29 cellular contexts compared by ENCODE assay signal in genomic region chr9:127105805-127106492, GRCh38. TPM values are rescaled to one million over a fixed set of nuclear protein-coding genes. Genes with fewer than 3 reads are reported as not detected.
DNase-seq lines count a peak whose midpoint lies in the region; ATAC-seq and TF ChIP-seq lines count a peak whose summit lies in the region.
"Had no signal": no experiment of that assay in that cellular context is flagged by ENCODE, and none has a peak within 500 bp of the region (broad histone marks: within the 10 kb centered on the region; RNA-seq: fewer than 3 reads in every experiment).

No MANE protein-coding gene starts in this region.

- H3K4me3 Mint-ChIP-seq in brain: no peak overlapping the region
- H3K4me3 Mint-ChIP-seq: activated B cell treated with CpG ODN at 0.5 μM for 24 hours; activated CD4-positive, alpha-beta T cell treated with anti-CD3 and anti-CD28 coated beads, Interleukin-2, amount 10 ng/mL, durations not matched to agents 7 days and 5 days; activated naive CD8-positive, alpha-beta T cell treated with anti-CD3 and anti-CD28 coated beads, Interleukin-2, amount 10 ng/mL, durations not matched to agents 7 days and 5 days; naive thymus-derived CD4-positive, alpha-beta T cell; T-cell had no signal

- intact Hi-C loops in cardiac septum (cut with DNase I): no loop called here
- intact Hi-C loops in right cardiac atrium (cut with DNase I): no loop called here

- H3K36me3 Mint-ChIP-seq in brain: peaks cover 52% of the 10 kb centered on the region
- H3K36me3 Mint-ChIP-seq: activated naive CD8-positive, alpha-beta T cell treated with anti-CD3 and anti-CD28 coated beads, Interleukin-2, amount 10 ng/mL, durations not matched to agents 7 days and 5 days had no signal

- H3K4me3 ChIP-seq in right cardiac atrium (ENCODE audit: low read length): no peak overlapping the region
- H3K4me3 ChIP-seq: HAP-1, MG63, SJSA1 had no signal

- no peak for ATAC-seq in right cardiac atrium
- no peak for ATAC-seq in HG03045 (IDR thresholded peaks at IDR 0.05; ENCODE audit: unreplicated experiment)
- ATAC-seq: naive thymus-derived CD4-positive, alpha-beta T cell; T-cell had no signal

- no peak for TF ChIP-seq CTCF in brain (conservative IDR thresholded peaks at IDR 0.05)

- no peaks in the 10 kb centered on the region for H3K27me3 ChIP-seq in right cardiac atrium (ENCODE audit: control insufficient read depth, insufficient read depth)
- H3K27me3 ChIP-seq in layer of hippocampus (ENCODE audit: control insufficient read depth, insufficient read depth, low read length): no peaks in the 10 kb centered on the region
- H3K27me3 ChIP-seq: MG63, SJSA1 had no signal

- H3K27me3 Mint-ChIP-seq in brain: no peaks in the 10 kb centered on the region
- H3K27me3 Mint-ChIP-seq: activated B cell treated with CpG ODN at 0.5 μM for 24 hours had no signal

- no peaks in the 10 kb centered on the region for H3K9me3 ChIP-seq in right cardiac atrium (ENCODE audit: control insufficient read depth, low read length)
- H3K9me3 ChIP-seq: HAP-1, MG63, SJSA1 had no signal

- peaks cover 17% of the 10 kb centered on the region for H3K4me1 ChIP-seq in right cardiac atrium (ENCODE audit: control insufficient read depth, insufficient read depth, low read length)
- H3K4me1 ChIP-seq: HAP-1, SJSA1 had no signal

- WGBS in right cardiac atrium: 84% methylated on average over 8 of the region's 8 CpGs

- H3K4me1 Mint-ChIP-seq in brain: peaks cover 36% of the 10 kb centered on the region
- H3K4me1 Mint-ChIP-seq: activated B cell treated with CpG ODN at 0.5 μM for 24 hours; activated CD4-positive, alpha-beta T cell treated with anti-CD3 and anti-CD28 coated beads, Interleukin-2, amount 10 ng/mL, durations not matched to agents 7 days and 5 days; activated naive CD8-positive, alpha-beta T cell treated with anti-CD3 and anti-CD28 coated beads, Interleukin-2, amount 10 ng/mL, durations not matched to agents 7 days and 5 days; T-cell had no signal

- H3K9me3 Mint-ChIP-seq in brain: no peaks in the 10 kb centered on the region
- H3K9me3 Mint-ChIP-seq: activated B cell treated with CpG ODN at 0.5 μM for 24 hours; activated CD4-positive, alpha-beta T cell treated with anti-CD3 and anti-CD28 coated beads, Interleukin-2, amount 10 ng/mL, durations not matched to agents 7 days and 5 days; activated naive CD8-positive, alpha-beta T cell treated with anti-CD3 and anti-CD28 coated beads, Interleukin-2, amount 10 ng/mL, durations not matched to agents 7 days and 5 days; naive thymus-derived CD4-positive, alpha-beta T cell; T-cell had no signal

- H3K27ac ChIP-seq in right cardiac atrium (ENCODE audit: low read length) (no peak overlapping the region), layer of hippocampus (ENCODE audit: low read depth, low read length) (peak overlapping the region; percentile 74)
- H3K27ac ChIP-seq: SJSA1 had no signal

- peak overlapping the region; percentile 33 to 93 (median 83) for H3K27ac Mint-ChIP-seq in brain
- H3K27ac Mint-ChIP-seq: activated B cell treated with CpG ODN at 0.5 μM for 24 hours; activated CD4-positive, alpha-beta T cell treated with anti-CD3 and anti-CD28 coated beads, Interleukin-2, amount 10 ng/mL, durations not matched to agents 7 days and 5 days; activated naive CD8-positive, alpha-beta T cell treated with anti-CD3 and anti-CD28 coated beads, Interleukin-2, amount 10 ng/mL, durations not matched to agents 7 days and 5 days; naive thymus-derived CD4-positive, alpha-beta T cell; T-cell had no signal

- DNase-seq in cardiac septum (ENCODE audit: low spot score) (peak; percentile 43), right cardiac atrium (no peak), superior temporal gyrus (ENCODE audit: extremely low spot score) (peak; percentile 52), HK-2 (ENCODE audit: unreplicated experiment) (no peak), COR-L47 (lab: John Stamatoyannopoulos, UW) (no peak)
- DNase-seq: 8988T; activated B cell treated with CpG ODN at 0.5 μM for 24 hours; activated CD4-positive, alpha-beta T cell treated with anti-CD3 and anti-CD28 coated beads, Interleukin-2, amount 10 ng/mL, durations not matched to agents 7 days and 5 days; activated effector memory CD4-positive, alpha-beta T cell treated with anti-CD3 and anti-CD28 coated beads, Interleukin-2, amount 50 U/mL, for 16 hours; activated naive CD8-positive, alpha-beta T cell treated with anti-CD3 and anti-CD28 coated beads, Interleukin-2, amount 10 ng/mL, durations not matched to agents 7 days and 5 days; activated T-cell treated with anti-CD3 and anti-CD28 coated beads, Interleukin-2, amount 50 U/mL, for 1 hour; C1 segment of cervical spinal cord; cerebellar nuclear complex; GDM1; KG1; MG63; naive thymus-derived CD4-positive, alpha-beta T cell; NCI-H1105 treated with DMSO at 0.1 percent for 48 hours; NCI-H1930; NCI-H510A treated with DMSO at 0.1 percent for 48 hours; RPMI8226; stimulated activated CD4-positive, alpha-beta T cell treated with anti-CD3 and anti-CD28 coated beads, Interleukin-4, amount 100 ng/mL, for 24 hours; T-cell had no signal

RNA-seq across cellular contexts. Expression of gene ANGPTL2, which starts 16.5 kb away (rescaled TPM):
- total RNA-seq in cardiac septum: 41.4 TPM
- 10 to 100 TPM; 33.8 to 69.5 (median 47.2) TPM for total RNA-seq in right cardiac atrium
- polyA plus RNA-seq in right cardiac atrium: 26.7 TPM
- 14.9 TPM for polyA plus RNA-seq in brain (ENCODE audit: insufficient read depth, low read depth, low replicate concordance)
- total RNA-seq: activated B cell treated with CpG ODN at 0.5 μM for 24 hours; activated CD4-positive, alpha-beta T cell treated with anti-CD3 and anti-CD28 coated beads, Interleukin-2, amount 10 ng/mL, durations not matched to agents 7 days and 5 days; activated naive CD8-positive, alpha-beta T cell treated with anti-CD3 and anti-CD28 coated beads, Interleukin-2, amount 10 ng/mL, durations not matched to agents 7 days and 5 days; naive thymus-derived CD4-positive, alpha-beta T cell; OCI-LY7 had no signal
- polyA plus RNA-seq: naive thymus-derived CD4-positive, alpha-beta T cell had no signal

Comparison
In these comparisons a context has a peak if more than half of its experiments do, and no peak if none do; other contexts are left out.
1. DNase-seq: peak in cardiac septum (single experiment) and superior temporal gyrus (single experiment); none in right cardiac atrium (0 of 3), HK-2 (single experiment) and COR-L47 (single experiment).